ENCODE assay signal across 25 cellular contexts in the genomic region with DNA sequence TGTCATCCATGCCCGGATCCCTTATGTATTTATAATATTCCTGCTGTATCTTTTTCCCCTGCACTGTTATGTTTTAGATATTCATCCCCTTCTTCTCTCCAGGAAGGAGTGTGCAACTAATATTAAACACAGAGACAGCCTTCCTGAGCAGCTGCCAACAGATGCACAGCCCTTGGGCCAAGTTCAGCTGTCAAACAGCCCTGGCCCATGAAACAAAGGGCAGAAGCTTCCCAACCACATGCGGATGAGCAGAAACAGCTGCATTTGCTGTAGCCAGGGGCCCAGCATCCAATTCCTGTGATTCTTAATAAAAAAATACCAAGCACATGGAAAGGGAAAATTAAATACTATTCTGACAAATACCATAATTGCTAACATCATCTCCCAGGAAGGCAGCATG. TPM values are rescaled to one million over a fixed set of nuclear protein-coding genes. Genes with fewer than 3 reads are reported as not detected.
"Had no signal": no experiment of that assay in that cellular context is flagged by ENCODE, and none has a peak within 500 bp of the region (broad histone marks: within the 10 kb centered on the region; RNA-seq: fewer than 3 reads in every experiment).

No MANE protein-coding gene starts in this region.

- H3K27ac Mint-ChIP-seq: endodermal cell; naive thymus-derived CD8-positive, alpha-beta T cell; neural progenitor cell; progenitor cell of endocrine pancreas; stimulated activated memory B cell treated with anti-CD40 and anti-IgM and Interleukin-4, amounts not matched to agents 10 μg/mL and 1 μg/mL and 100 μg/mL, for 72 hours; stimulated activated naive CD8-positive, alpha-beta T cell treated with anti-CD3 and anti-CD28 coated beads, Interleukin-15, Interleukin-2, amounts not matched to agents 100 ng/mL and 50 ng/mL, for 24 hours had no signal

- H3K27me3 ChIP-seq: hepatocyte, neural progenitor cell, pancreas, tibial nerve had no signal

- DNase-seq: central memory CD4-positive, alpha-beta T cell; effector CD4-positive, alpha-beta T cell; endodermal cell; erythroblast; foreskin melanocyte; head of caudate nucleus; kidney; mesendoderm; naive thymus-derived CD8-positive, alpha-beta T cell; pancreas; stimulated activated CD4-positive, alpha-beta T cell treated with anti-CD3 and anti-CD28 coated beads, Interleukin-1b, Interleukin-23, amount 100 ng/mL, for 48 hours; stimulated activated CD4-positive, alpha-beta T cell treated with anti-CD3 and anti-CD28 coated beads, Interleukin-4, amount 100 ng/mL, for 24 hours had no signal

- H3K4me1 Mint-ChIP-seq: endodermal cell; naive thymus-derived CD8-positive, alpha-beta T cell; stimulated activated memory B cell treated with anti-CD40 and anti-IgM and Interleukin-4, amounts not matched to agents 10 μg/mL and 1 μg/mL and 100 μg/mL, for 72 hours had no signal

- H3K4me1 ChIP-seq: pancreas, tibial nerve had no signal

- H3K36me3 Mint-ChIP-seq: naive thymus-derived CD8-positive, alpha-beta T cell; neural progenitor cell; stimulated activated memory B cell treated with anti-CD40 and anti-IgM and Interleukin-4, amounts not matched to agents 10 μg/mL and 1 μg/mL and 100 μg/mL, for 72 hours had no signal

- H3K9me3 Mint-ChIP-seq: endodermal cell; naive thymus-derived CD8-positive, alpha-beta T cell; neural progenitor cell; stimulated activated memory B cell treated with anti-CD40 and anti-IgM and Interleukin-4, amounts not matched to agents 10 μg/mL and 1 μg/mL and 100 μg/mL, for 72 hours; stimulated activated naive CD8-positive, alpha-beta T cell treated with anti-CD3 and anti-CD28 coated beads, Interleukin-15, Interleukin-2, amounts not matched to agents 100 ng/mL and 50 ng/mL, for 24 hours had no signal

- H3K9me3 ChIP-seq: pancreas, tibial nerve had no signal

- H3K4me3 Mint-ChIP-seq: endodermal cell; naive thymus-derived CD8-positive, alpha-beta T cell; neural progenitor cell; stimulated activated memory B cell treated with anti-CD40 and anti-IgM and Interleukin-4, amounts not matched to agents 10 μg/mL and 1 μg/mL and 100 μg/mL, for 72 hours; stimulated activated naive CD8-positive, alpha-beta T cell treated with anti-CD3 and anti-CD28 coated beads, Interleukin-15, Interleukin-2, amounts not matched to agents 100 ng/mL and 50 ng/mL, for 24 hours had no signal

- ATAC-seq: left colon; naive thymus-derived CD8-positive, alpha-beta T cell; pancreas; right cardiac atrium; stimulated activated memory B cell treated with anti-CD40 and anti-IgM and Interleukin-4, amounts not matched to agents 10 μg/mL and 1 μg/mL and 100 μg/mL, for 72 hours had no signal

- H3K4me3 ChIP-seq: coronary artery, hepatocyte, neural progenitor cell, pancreas, tibial nerve had no signal

- H3K36me3 ChIP-seq: neural progenitor cell, pancreas, tibial nerve had no signal

- H3K27ac ChIP-seq: coronary artery, hepatocyte, neural progenitor cell, pancreas, tibial nerve had no signal

RNA-seq across cellular contexts. Expression of a gene that starts 46.7 kb away (rescaled TPM):
- total RNA-seq: chondrocyte; dermis microvascular lymphatic vessel endothelial cell; endothelial cell of umbilical vein; kidney; lung microvascular endothelial cell; naive thymus-derived CD8-positive, alpha-beta T cell had no signal
